8 cellular contexts compared by ENCODE assay signal in genomic region chr7:157010588-157011332, GRCh38. TPM values are rescaled to one million over a fixed set of nuclear protein-coding genes. Genes with fewer than 3 reads are reported as not detected.
DNase-seq lines count a peak whose midpoint lies in the region; ATAC-seq and TF ChIP-seq lines count a peak whose summit lies in the region.

Gene MNX1 (minus strand): TSS chr7:157010663. CDS start chr7:157010350, 313 bp downstream.

- H3K79me2 ChIP-seq in OCI-LY3 (ENCODE audit: low read length) = peaks cover 56% of the 10 kb centered on the region

- peaks cover 25% of the 10 kb centered on the region for H3K4me1 ChIP-seq in OCI-LY3 (ENCODE audit: low read length)

- H2AFZ ChIP-seq in OCI-LY3 (ENCODE audit: low read depth, low read length) = peak within 1 kb of the TSS; percentile 66

- H3K36me3 ChIP-seq in OCI-LY3 (replicated peaks; ENCODE audit: low read depth, low read length) = peaks cover 16% of the 10 kb centered on the region

- H3K27ac ChIP-seq in HL-60 (replicated peaks) (no peak within 1 kb of the TSS), OCI-LY3 (ENCODE audit: low read length) (peak within 1 kb of the TSS; percentile 58)

- TF ChIP-seq CTCF in HL-60 (IDR thresholded peaks at IDR 0.05; ENCODE audit: insufficient read depth, low read length) (no peak), OCI-LY3 (IDR thresholded peaks at IDR 0.05; ENCODE audit: low read depth, low read length) (no peak)

- peak within 1 kb of the TSS; percentile 82 for H3K4me2 ChIP-seq in OCI-LY3 (ENCODE audit: low read length)

- H3K9ac ChIP-seq in OCI-LY3 (ENCODE audit: low read length) = peak within 1 kb of the TSS; percentile 96

- peak; percentile 62 for ATAC-seq in GM21423 (IDR thresholded peaks at IDR 0.05; ENCODE audit: unreplicated experiment)

- H3K9me3 ChIP-seq in OCI-LY3 (ENCODE audit: insufficient read depth, low read length) = no peaks in the 10 kb centered on the region
- no peaks in the 10 kb centered on the region for H3K9me3 ChIP-seq in iPS-18c (ENCODE audit: control insufficient read depth, insufficient read depth, low read length)

- H3K4me3 ChIP-seq in HL-60 (replicated peaks; ENCODE audit: insufficient read depth, low read length) (peak within 1 kb of the TSS; percentile 40), OCI-LY3 (ENCODE audit: low read length) (peak within 1 kb of the TSS; percentile 91), iPS-18c (ENCODE audit: insufficient read depth, low read depth, low read length) (peak within 1 kb of the TSS; percentile 66)

- peak within 1 kb of the TSS; percentile 51 for H3K4me3 Mint-ChIP-seq in activated naive CD8-positive, alpha-beta T cell treated with anti-CD3 and anti-CD28 coated beads for 36 hours

- H3K36me3 Mint-ChIP-seq in activated naive CD8-positive, alpha-beta T cell treated with anti-CD3 and anti-CD28 coated beads for 36 hours = no peaks in the 10 kb centered on the region

- DNase-seq in ELF-1 (ENCODE audit: low read depth, low spot score) = peak; percentile 72
- peak; percentile 27 to 34 for DNase-seq in HL-60 (ENCODE audit: low read depth in 1 of 2, low spot score in 1 of 2)
- DNase-seq in activated naive CD8-positive, alpha-beta T cell treated with anti-CD3 and anti-CD28 coated beads for 36 hours = peak; percentile 68
- DNase-seq in stimulated activated CD4-positive, alpha-beta T cell treated with anti-CD3 and anti-CD28 coated beads, Interleukin-15, amount 100 ng/mL, for 24 hours = peak; percentile 71
- DNase-seq in inferior parietal cortex (ENCODE audit: extremely low spot score) = no peak

- H3K27ac Mint-ChIP-seq in activated naive CD8-positive, alpha-beta T cell treated with anti-CD3 and anti-CD28 coated beads for 36 hours = no peak within 1 kb of the TSS

- H3K27me3 Mint-ChIP-seq in activated naive CD8-positive, alpha-beta T cell treated with anti-CD3 and anti-CD28 coated beads for 36 hours = peaks cover 88% of the 10 kb centered on the region

- peaks cover 87% of the 10 kb centered on the region for H3K27me3 ChIP-seq in HL-60 (ENCODE audit: insufficient read depth, poor library complexity, severe bottlenecking)
- H3K27me3 ChIP-seq in OCI-LY3 (ENCODE audit: low read depth, low read length) = no peaks in the 10 kb centered on the region

- peaks cover 14% of the 10 kb centered on the region for H3K4me1 Mint-ChIP-seq in activated naive CD8-positive, alpha-beta T cell treated with anti-CD3 and anti-CD28 coated beads for 36 hours

- H4K20me1 ChIP-seq in OCI-LY3 (ENCODE audit: insufficient read depth, low read length) = peaks cover 4% of the 10 kb centered on the region; the same call in 1 of the 2 replicates

- H3K9me3 Mint-ChIP-seq in activated naive CD8-positive, alpha-beta T cell treated with anti-CD3 and anti-CD28 coated beads for 36 hours = no peaks in the 10 kb centered on the region

RNA-seq across cellular contexts. Expression of gene MNX1, which starts in this region (rescaled TPM):
- total RNA-seq in activated naive CD8-positive, alpha-beta T cell treated with anti-CD3 and anti-CD28 coated beads for 36 hours = not detected

Comparison
In these comparisons a context has a peak if more than half of its experiments do, and no peak if none do; other contexts are left out.
1. Peak in DNase-seq in activated naive CD8-positive, alpha-beta T cell treated with anti-CD3 and anti-CD28 coated beads for 36 hours; RNA of the gene not detected or under 1 TPM.
2. H3K4me3 ChIP-seq: peak in every context shown above with its lines; median percentile 91 in OCI-LY3; 66 in iPS-18c; 40 in HL-60.